28 cellular contexts compared by ENCODE assay signal in genomic region chr17:28774206-28774605, GRCh38. TPM values are rescaled to one million over a fixed set of nuclear protein-coding genes. Genes with fewer than 3 reads are reported as not detected.
DNase-seq lines count a peak whose midpoint lies in the region; ATAC-seq, FAIRE-seq and TF ChIP-seq lines count a peak whose summit lies in the region.
"Had no signal": no experiment of that assay in that cellular context is flagged by ENCODE, and none has a peak within 500 bp of the region (broad histone marks: within the 10 kb centered on the region; RNA-seq: fewer than 3 reads in every experiment).

No MANE protein-coding gene starts in this region.

- TF ChIP-seq POLR2A in right lobe of liver (IDR thresholded peaks at IDR 0.05): no peak
- no peak for TF ChIP-seq POLR2A in HepG2 (IDR thresholded peaks at IDR 0.05; ENCODE audit: insufficient read depth in 1 of 2, low read depth in 2 of 2, low read length in 2 of 2)

- no peaks in the 10 kb centered on the region for H4K20me1 ChIP-seq in HepG2 (ENCODE audit: insufficient read depth, low read length)

- no TSS peak for BruUV-seq in HepG2 (replicated peaks; lab: Mats Ljungman, UMichigan)

- no peaks in the 10 kb centered on the region for H3K9me3 ChIP-seq in right lobe of liver
- no peaks in the 10 kb centered on the region for H3K9me3 ChIP-seq in HepG2 (ENCODE audit: low read length)
- H3K9me3 ChIP-seq: BLaER1, breast epithelium, SJCRH30, transverse colon had no signal

- no peaks in the 10 kb centered on the region for H3K27me3 Mint-ChIP-seq in activated CD4-positive, alpha-beta memory T cell treated with anti-CD3 and anti-CD28 coated beads for 36 hours

- no peak overlapping the region for H3K4me3 ChIP-seq in right lobe of liver
- H3K4me3 ChIP-seq in HepG2 (replicated peaks in 1 of 3; ENCODE audit: insufficient read depth in 1 of 3, low read depth in 2 of 3, low read length in 3 of 3): no peak overlapping the region
- H3K4me3 ChIP-seq: BLaER1, breast epithelium, SJCRH30, transverse colon had no signal

- H3K4me2 ChIP-seq in HepG2 (ENCODE audit: low read depth, low read length): no peak overlapping the region
- H3K4me2 ChIP-seq: BLaER1 had no signal

- H3K79me2 ChIP-seq in HepG2 (ENCODE audit: insufficient read depth, low read length): peaks cover 20% of the 10 kb centered on the region

- H3K4me1 ChIP-seq in right lobe of liver (peaks cover 0 to 4% (median 0%) of the 10 kb centered on the region in 4 donors), HepG2 (ENCODE audit: insufficient read depth, low read length) (no peaks in the 10 kb centered on the region)
- H3K4me1 ChIP-seq: breast epithelium, SJCRH30 had no signal

- intact Hi-C loops in right lobe of liver (cut with DNase I): no loop called here
- intact Hi-C loops in HepG2 (cut with micrococcal nuclease; ENCODE audit: unreplicated experiment): no loop called here
- intact Hi-C loops in activated CD4-positive, alpha-beta memory T cell treated with anti-CD3 and anti-CD28 coated beads for 36 hours (cut with micrococcal nuclease): no loop called here

- no peak for TF ChIP-seq EP300 in HepG2 (IDR thresholded peaks at IDR 0.05; ENCODE audit: low read depth in 2 of 2, low read length in 2 of 2)
- no peak for TF ChIP-seq EP300 in HepG2 (CRISPR knock-in tag; IDR thresholded peaks at IDR 0.05; ENCODE audit: borderline replicate concordance)

- H3K36me3 Mint-ChIP-seq in activated CD4-positive, alpha-beta memory T cell treated with anti-CD3 and anti-CD28 coated beads for 36 hours: peaks cover 10% of the 10 kb centered on the region

- peak; percentile 66 to 78 (median 74) for ATAC-seq in right lobe of liver
- no peak for ATAC-seq in HepG2
- peak; percentile 94 for ATAC-seq in left lobe of liver
- ATAC-seq in HG02973 (IDR thresholded peaks at IDR 0.05; ENCODE audit: unreplicated experiment): no peak
- ATAC-seq: left cardiac atrium had no signal

- TF ChIP-seq RAD21 in HepG2 (CRISPR knock-in tag; IDR thresholded peaks at IDR 0.05): no peak

- H3K9me3 Mint-ChIP-seq in activated CD4-positive, alpha-beta memory T cell treated with anti-CD3 and anti-CD28 coated beads for 36 hours: no peaks in the 10 kb centered on the region

- no peak overlapping the region for H3K27ac ChIP-seq in right lobe of liver
- H3K27ac ChIP-seq in HepG2 (ENCODE audit: extremely low read length, insufficient read depth, low read length): no peak overlapping the region
- H3K27ac ChIP-seq in RWPE1: peak overlapping the region; percentile 74; the same call in 1 of the 2 replicates
- H3K27ac ChIP-seq: BLaER1, breast epithelium, epithelial cell of prostate, SJCRH30, transverse colon, VCaP had no signal

- in situ Hi-C loops in HepG2 (cut with HindIII; ENCODE audit: extremely low pct_ligation_motif_present, low pct_unique_long_range_greater_than_20kb): no loop called here

- no peak overlapping the region for H3K27ac Mint-ChIP-seq in activated CD4-positive, alpha-beta memory T cell treated with anti-CD3 and anti-CD28 coated beads for 36 hours

- H3K4me1 Mint-ChIP-seq in activated CD4-positive, alpha-beta memory T cell treated with anti-CD3 and anti-CD28 coated beads for 36 hours (ENCODE audit: low read depth): peaks cover 32% of the 10 kb centered on the region

- POLR2A ChIA-PET in HepG2 (lab: Yijun Ruan, JAX): interaction anchor here (0.7 to 1.4 kb wide), 2 partner anchors 81 to 181 kb away, joined by 3 read pairs; partner anchors contain the start of gene ERAL1
- POLR2A ChIA-PET in RWPE1 (lab: Yijun Ruan, JAX; ENCODE audit: low non-redundant PET): no interaction called here
- POLR2A ChIA-PET in activated CD4-positive, alpha-beta memory T cell treated with anti-CD3 and anti-CD28 coated beads for 36 hours (lab: Charles Lee): interaction anchor here (0.6 to 1.3 kb wide), 5 partner anchors 11 to 175 kb away, joined by 3 to 5 read pairs (median 4); partner anchors contain the start of gene DHRS13

- 70% methylated on average over 3 of the region's 3 CpGs for WGBS in right lobe of liver (ENCODE audit: insufficient coverage, low coverage, low lambda C conversion rate, missing lambda C conversion rate)
- WGBS in HepG2 (ENCODE audit: low lambda C conversion rate): 100% methylated on average over 3 of the region's 3 CpGs

- CTCF ChIA-PET in HepG2 (lab: Yijun Ruan, JAX; ENCODE audit: low intra/inter-chr PET ratio, low total read pairs): no interaction called here
- CTCF ChIA-PET in RWPE1 (lab: Yijun Ruan, JAX): interaction anchor here (0.6 to 1.9 kb wide), 4 partner anchors 10 to 175 kb away, joined by 3 to 15 read pairs (median 4); no protein-coding TSS in a partner anchor
- CTCF ChIA-PET in activated CD4-positive, alpha-beta memory T cell treated with anti-CD3 and anti-CD28 coated beads for 36 hours (lab: Charles Lee): interaction anchor here (0.6 to 4.0 kb wide), 8 partner anchors 11 to 184 kb away, joined by 3 to 38 read pairs (median 4); no protein-coding TSS in a partner anchor

- H2AFZ ChIP-seq in HepG2 (ENCODE audit: low read length): no peak overlapping the region

- H3K36me3 ChIP-seq in right lobe of liver (no peaks in the 10 kb centered on the region), HepG2 (replicated peaks in 1 of 2; ENCODE audit: control insufficient read depth in 1 of 2, insufficient read depth in 2 of 2, low read length in 2 of 2) (peaks cover 0 to 2% of the 10 kb centered on the region in 2 experiments; a peak in 2 of 5 replicates)
- H3K36me3 ChIP-seq: breast epithelium, transverse colon had no signal

- FAIRE-seq in HepG2 (lab: Jason Lieb, UNC): no peak
- FAIRE-seq: GM19239 had no signal

- H3K27me3 ChIP-seq in right lobe of liver: no peaks in the 10 kb centered on the region
- H3K27me3 ChIP-seq in HepG2 (ENCODE audit: control insufficient read depth in 1 of 2, insufficient read depth in 2 of 2, low read length in 2 of 2): no peaks in the 10 kb centered on the region; a peak in 1 of 5 replicates
- H3K27me3 ChIP-seq: BLaER1, breast epithelium, SJCRH30, transverse colon had no signal

- no peak for TF ChIP-seq CTCF in right lobe of liver (IDR thresholded peaks at IDR 0.05)
- TF ChIP-seq CTCF in HepG2 (CRISPR knock-in tag; IDR thresholded peaks at IDR 0.05): no peak
- no peak for TF ChIP-seq CTCF in RWPE1 (conservative IDR thresholded peaks at IDR 0.05; ENCODE audit: low read depth)

- no peak overlapping the region for H3K4me3 Mint-ChIP-seq in activated CD4-positive, alpha-beta memory T cell treated with anti-CD3 and anti-CD28 coated beads for 36 hours

- DNase-seq in right lobe of liver: no peak
- no peak for DNase-seq in HepG2 (ENCODE audit: low spot score)
- no peak for DNase-seq in RWPE1 (ENCODE audit: low spot score)
- DNase-seq in left lobe of liver (ENCODE audit: low spot score): no peak
- no peak for DNase-seq in activated CD4-positive, alpha-beta memory T cell treated with anti-CD3 and anti-CD28 coated beads for 36 hours
- no peak for DNase-seq in ecto neural progenitor cell (ENCODE audit: low spot score)
- DNase-seq: activated CD4-positive, alpha-beta T cell treated with anti-CD3 and anti-CD28 coated beads for 48 hours; activated naive CD4-positive, alpha-beta T cell treated with Interleukin-2 at 50 U/mL for 16 hours; amygdala; effector memory CD4-positive, alpha-beta T cell; hippocampal formation; left cardiac atrium; mesenchymal stem cell; NCI-H1105 treated with DMSO at 0.1 percent for 48 hours; NCI-H2029; NCI-H446; NCI-H748 treated with DMSO at 0.1 percent for 48 hours; SJCRH30; stimulated activated CD4-positive, alpha-beta T cell treated with anti-CD3 and anti-CD28 coated beads, Interleukin-4, amount 100 ng/mL, for 24 hours; SW 1271; T-helper 9 cell; transverse colon had no signal

- no peak overlapping the region for H3K9ac ChIP-seq in HepG2 (ENCODE audit: insufficient read depth, low read depth, low read length)
- H3K9ac ChIP-seq: BLaER1 had no signal

RNA-seq across cellular contexts. Expression of gene TRAF4, which starts 30.4 kb away (rescaled TPM):
- total RNA-seq in right lobe of liver (10 to 100 TPM; 26.4 to 55.2 (median 42.3) TPM), HepG2 (2016; rRNA removed; fragmentation: Illumina TruSeq; extraction: Trizol) (56.6 and 89.9 TPM in 2 replicates), left lobe of liver (49.0 TPM)
- 106 and 119 TPM in 2 replicates for total RNA-seq in HepG2 (2016; cell fraction: cytosol; rRNA removed; fragmentation: Illumina TruSeq; extraction: Trizol; ENCODE audit: low read depth)
- total RNA-seq in HepG2 (2016; cell fraction: insoluble cytoplasmic fraction; rRNA removed; fragmentation: Illumina TruSeq; extraction: Trizol): 49.2 and 95.4 TPM in 2 replicates
- 159 and 170 TPM in 2 replicates for total RNA-seq in HepG2 (2016; cell fraction: membrane; rRNA removed; fragmentation: Illumina TruSeq; extraction: Trizol)
- 106 and 121 TPM in 2 replicates for total RNA-seq in HepG2 (2016; cell fraction: nucleus; rRNA removed; fragmentation: Illumina TruSeq; extraction: Trizol)
- 86.0 and 108 TPM in 2 replicates for polyA plus RNA-seq in HepG2 (2011; rRNA removed)
- 63.5 and 85.7 TPM in 2 replicates for polyA plus RNA-seq in HepG2 (2011; cell fraction: cytosol; rRNA removed)
- polyA plus RNA-seq in HepG2 (2011; cell fraction: nucleus; rRNA removed): 436 and 553 TPM in 2 replicates
- 35.8 and 50.8 TPM in 2 replicates for polyA plus RNA-seq in HepG2 (2012)
- 89.5 and 97.9 TPM in 2 replicates for polyA plus RNA-seq in HepG2 (2016; cell fraction: cytosol; fragmentation: Illumina TruSeq; extraction: Trizol; ENCODE audit: low read depth)
- 56.9 and 70.9 TPM in 2 replicates for polyA plus RNA-seq in HepG2 (2016; cell fraction: insoluble cytoplasmic fraction; fragmentation: Illumina TruSeq; extraction: Trizol; ENCODE audit: low read depth)
- polyA plus RNA-seq in HepG2 (2016; cell fraction: membrane; fragmentation: Illumina TruSeq; extraction: Trizol; ENCODE audit: low read depth): 144 TPM in 2 replicates
- 269 and 270 TPM in 2 replicates for polyA plus RNA-seq in HepG2 (2016; cell fraction: nucleus; fragmentation: Illumina TruSeq; extraction: Trizol; ENCODE audit: insufficient read depth, low read depth)
- polyA minus RNA-seq in HepG2 (2011; rRNA and poly(A)+ RNA removed; ENCODE audit: low replicate concordance): 250 and 264 TPM in 2 replicates
- polyA minus RNA-seq in HepG2 (2011; cell fraction: cytosol; rRNA and poly(A)+ RNA removed): 43.5 and 58.9 TPM in 2 replicates
- 197 TPM in 2 replicates for polyA minus RNA-seq in HepG2 (2011; cell fraction: nucleus; rRNA and poly(A)+ RNA removed)
- total RNA-seq in activated CD4-positive, alpha-beta memory T cell treated with anti-CD3 and anti-CD28 coated beads for 36 hours: 10 to 100 TPM; 83.0 to 83.9 TPM

RNA-seq across cellular contexts. Expression of gene NEK8, which starts 45.6 kb away (rescaled TPM):
- total RNA-seq in right lobe of liver (1 to 10 TPM; 1.6 to 5.4 (median 3.2) TPM), HepG2 (2016; rRNA removed; fragmentation: Illumina TruSeq; extraction: Trizol) (4.3 and 5.8 TPM in 2 replicates), left lobe of liver (3.2 TPM)
- 2.1 and 2.5 TPM in 2 replicates for total RNA-seq in HepG2 (2016; cell fraction: cytosol; rRNA removed; fragmentation: Illumina TruSeq; extraction: Trizol; ENCODE audit: low read depth)
- total RNA-seq in HepG2 (2016; cell fraction: insoluble cytoplasmic fraction; rRNA removed; fragmentation: Illumina TruSeq; extraction: Trizol): 4.6 and 5.8 TPM in 2 replicates
- 2.2 and 2.8 TPM in 2 replicates for total RNA-seq in HepG2 (2016; cell fraction: membrane; rRNA removed; fragmentation: Illumina TruSeq; extraction: Trizol)
- total RNA-seq in HepG2 (2016; cell fraction: nucleus; rRNA removed; fragmentation: Illumina TruSeq; extraction: Trizol): 7.2 and 8.5 TPM in 2 replicates
- 13.5 and 15.6 TPM in 2 replicates for polyA plus RNA-seq in HepG2 (2011; rRNA removed)
- polyA plus RNA-seq in HepG2 (2011; cell fraction: cytosol; rRNA removed): 6.9 and 8.5 TPM in 2 replicates
- polyA plus RNA-seq in HepG2 (2011; cell fraction: nucleus; rRNA removed): 30.2 and 33.0 TPM in 2 replicates
- polyA plus RNA-seq in HepG2 (2012): 5.5 and 5.8 TPM in 2 replicates
- polyA plus RNA-seq in HepG2 (2016; cell fraction: cytosol; fragmentation: Illumina TruSeq; extraction: Trizol; ENCODE audit: low read depth): 0.73 and 0.88 TPM in 2 replicates
- polyA plus RNA-seq in HepG2 (2016; cell fraction: insoluble cytoplasmic fraction; fragmentation: Illumina TruSeq; extraction: Trizol; ENCODE audit: low read depth): 4.8 and 5.9 TPM in 2 replicates
- 1.9 and 2.3 TPM in 2 replicates for polyA plus RNA-seq in HepG2 (2016; cell fraction: membrane; fragmentation: Illumina TruSeq; extraction: Trizol; ENCODE audit: low read depth)
- 20.8 and 23.8 TPM in 2 replicates for polyA plus RNA-seq in HepG2 (2016; cell fraction: nucleus; fragmentation: Illumina TruSeq; extraction: Trizol; ENCODE audit: insufficient read depth, low read depth)
- 21.9 and 30.0 TPM in 2 replicates for polyA minus RNA-seq in HepG2 (2011; rRNA and poly(A)+ RNA removed; ENCODE audit: low replicate concordance)
- polyA minus RNA-seq in HepG2 (2011; cell fraction: cytosol; rRNA and poly(A)+ RNA removed): 1.8 and 2.3 TPM in 2 replicates
- 18.7 and 19.6 TPM in 2 replicates for polyA minus RNA-seq in HepG2 (2011; cell fraction: nucleus; rRNA and poly(A)+ RNA removed)
- total RNA-seq in activated CD4-positive, alpha-beta memory T cell treated with anti-CD3 and anti-CD28 coated beads for 36 hours: 1 to 10 TPM; 3.4 to 4.0 TPM

RNA-seq across cellular contexts. Expression of gene TLCD1, which starts 48.2 kb away (rescaled TPM):
- total RNA-seq in right lobe of liver: 10 to 100 TPM in 1 of 6 experiments, 1 to 10 TPM in 5; 2.9 to 11.0 (median 7.0) TPM
- 9.6 and 19.6 TPM in 2 replicates for total RNA-seq in HepG2 (2016; rRNA removed; fragmentation: Illumina TruSeq; extraction: Trizol)
- total RNA-seq in HepG2 (2016; cell fraction: cytosol; rRNA removed; fragmentation: Illumina TruSeq; extraction: Trizol; ENCODE audit: low read depth): 10.7 and 11.5 TPM in 2 replicates
- total RNA-seq in HepG2 (2016; cell fraction: insoluble cytoplasmic fraction; rRNA removed; fragmentation: Illumina TruSeq; extraction: Trizol): 10.3 and 16.0 TPM in 2 replicates
- total RNA-seq in HepG2 (2016; cell fraction: membrane; rRNA removed; fragmentation: Illumina TruSeq; extraction: Trizol): 10.0 and 16.0 TPM in 2 replicates
- total RNA-seq in HepG2 (2016; cell fraction: nucleus; rRNA removed; fragmentation: Illumina TruSeq; extraction: Trizol): 9.9 and 10.3 TPM in 2 replicates
- 14.9 and 18.1 TPM in 2 replicates for polyA plus RNA-seq in HepG2 (2011; rRNA removed)
- polyA plus RNA-seq in HepG2 (2011; cell fraction: cytosol; rRNA removed): 20.9 and 25.5 TPM in 2 replicates
- 6.9 and 8.8 TPM in 2 replicates for polyA plus RNA-seq in HepG2 (2011; cell fraction: nucleus; rRNA removed)
- polyA plus RNA-seq in HepG2 (2012): 10.5 and 12.7 TPM in 2 replicates
- polyA plus RNA-seq in HepG2 (2016; cell fraction: cytosol; fragmentation: Illumina TruSeq; extraction: Trizol; ENCODE audit: low read depth): 11.3 and 18.1 TPM in 2 replicates
- 10.2 and 11.3 TPM in 2 replicates for polyA plus RNA-seq in HepG2 (2016; cell fraction: insoluble cytoplasmic fraction; fragmentation: Illumina TruSeq; extraction: Trizol; ENCODE audit: low read depth)
- 11.2 and 17.1 TPM in 2 replicates for polyA plus RNA-seq in HepG2 (2016; cell fraction: membrane; fragmentation: Illumina TruSeq; extraction: Trizol; ENCODE audit: low read depth)
- 24.7 and 27.8 TPM in 2 replicates for polyA plus RNA-seq in HepG2 (2016; cell fraction: nucleus; fragmentation: Illumina TruSeq; extraction: Trizol; ENCODE audit: insufficient read depth, low read depth)
- 20.6 and 67.0 TPM in 2 replicates for polyA minus RNA-seq in HepG2 (2011; rRNA and poly(A)+ RNA removed; ENCODE audit: low replicate concordance)
- polyA minus RNA-seq in HepG2 (2011; cell fraction: cytosol; rRNA and poly(A)+ RNA removed): 5.7 and 8.6 TPM in 2 replicates
- 6.7 TPM in 2 replicates for polyA minus RNA-seq in HepG2 (2011; cell fraction: nucleus; rRNA and poly(A)+ RNA removed)
- 4.8 TPM for total RNA-seq in left lobe of liver
- total RNA-seq in activated CD4-positive, alpha-beta memory T cell treated with anti-CD3 and anti-CD28 coated beads for 36 hours: 1 to 10 TPM; 9.1 to 9.5 TPM

RNA-seq across cellular contexts. Expression of gene RPL23A, which starts 54.4 kb away (rescaled TPM):
- total RNA-seq in right lobe of liver (100 to 1,000 TPM; 212 to 464 (median 362) TPM), HepG2 (2016; rRNA removed; fragmentation: Illumina TruSeq; extraction: Trizol) (1,771 and 1,936 TPM in 2 replicates), left lobe of liver (346 TPM)
- total RNA-seq in HepG2 (2016; cell fraction: cytosol; rRNA removed; fragmentation: Illumina TruSeq; extraction: Trizol; ENCODE audit: low read depth): 2,822 and 3,167 TPM in 2 replicates
- total RNA-seq in HepG2 (2016; cell fraction: insoluble cytoplasmic fraction; rRNA removed; fragmentation: Illumina TruSeq; extraction: Trizol): 1,674 and 1,907 TPM in 2 replicates
- 3,777 and 4,030 TPM in 2 replicates for total RNA-seq in HepG2 (2016; cell fraction: membrane; rRNA removed; fragmentation: Illumina TruSeq; extraction: Trizol)
- 614 and 698 TPM in 2 replicates for total RNA-seq in HepG2 (2016; cell fraction: nucleus; rRNA removed; fragmentation: Illumina TruSeq; extraction: Trizol)
- polyA plus RNA-seq in HepG2 (2011; rRNA removed): 1,550 and 1,876 TPM in 2 replicates
- polyA plus RNA-seq in HepG2 (2011; cell fraction: cytosol; rRNA removed): 799 and 1,152 TPM in 2 replicates
- 254 and 402 TPM in 2 replicates for polyA plus RNA-seq in HepG2 (2011; cell fraction: nucleus; rRNA removed)
- polyA plus RNA-seq in HepG2 (2012): 2,570 and 3,235 TPM in 2 replicates
- polyA plus RNA-seq in HepG2 (2016; cell fraction: cytosol; fragmentation: Illumina TruSeq; extraction: Trizol; ENCODE audit: low read depth): 2,876 and 3,535 TPM in 2 replicates
- 1,761 and 1,897 TPM in 2 replicates for polyA plus RNA-seq in HepG2 (2016; cell fraction: insoluble cytoplasmic fraction; fragmentation: Illumina TruSeq; extraction: Trizol; ENCODE audit: low read depth)
- polyA plus RNA-seq in HepG2 (2016; cell fraction: membrane; fragmentation: Illumina TruSeq; extraction: Trizol; ENCODE audit: low read depth): 3,540 and 3,833 TPM in 2 replicates
- polyA plus RNA-seq in HepG2 (2016; cell fraction: nucleus; fragmentation: Illumina TruSeq; extraction: Trizol; ENCODE audit: insufficient read depth, low read depth): 1,018 and 1,064 TPM in 2 replicates
- polyA minus RNA-seq in HepG2 (2011; rRNA and poly(A)+ RNA removed; ENCODE audit: low replicate concordance): 414 and 1,016 TPM in 2 replicates
- polyA minus RNA-seq in HepG2 (2011; cell fraction: cytosol; rRNA and poly(A)+ RNA removed): 538 and 592 TPM in 2 replicates
- 303 and 433 TPM in 2 replicates for polyA minus RNA-seq in HepG2 (2011; cell fraction: nucleus; rRNA and poly(A)+ RNA removed)
- 1,000 to 10,000 TPM; 2,357 to 2,419 TPM for total RNA-seq in activated CD4-positive, alpha-beta memory T cell treated with anti-CD3 and anti-CD28 coated beads for 36 hours

RNA-seq across cellular contexts. Expression of gene RAB34, which starts 56.5 kb away (rescaled TPM):
- total RNA-seq in right lobe of liver (10 to 100 TPM in 1 of 6 experiments, 1 to 10 TPM in 5; 2.5 to 12.5 (median 4.7) TPM), HepG2 (2016; rRNA removed; fragmentation: Illumina TruSeq; extraction: Trizol) (0.49 TPM in 1 of 2 replicates, not detected in the other), left lobe of liver (4.9 TPM)
- not detected in 2 replicates for total RNA-seq in HepG2 (2016; cell fraction: cytosol; rRNA removed; fragmentation: Illumina TruSeq; extraction: Trizol; ENCODE audit: low read depth)
- 0.17 TPM in 1 of 2 replicates, not detected in the other for total RNA-seq in HepG2 (2016; cell fraction: insoluble cytoplasmic fraction; rRNA removed; fragmentation: Illumina TruSeq; extraction: Trizol)
- total RNA-seq in HepG2 (2016; cell fraction: membrane; rRNA removed; fragmentation: Illumina TruSeq; extraction: Trizol): 0.41 TPM in 1 of 2 replicates, not detected in the other
- total RNA-seq in HepG2 (2016; cell fraction: nucleus; rRNA removed; fragmentation: Illumina TruSeq; extraction: Trizol): not detected in 2 replicates
- polyA plus RNA-seq in HepG2 (2011; rRNA removed): not detected in 2 replicates
- polyA plus RNA-seq in HepG2 (2011; cell fraction: cytosol; rRNA removed): 0.16 and 0.24 TPM in 2 replicates
- polyA plus RNA-seq in HepG2 (2011; cell fraction: nucleus; rRNA removed): 0.31 and 0.50 TPM in 2 replicates
- polyA plus RNA-seq in HepG2 (2012): not detected in 2 replicates
- polyA plus RNA-seq in HepG2 (2016; cell fraction: cytosol; fragmentation: Illumina TruSeq; extraction: Trizol; ENCODE audit: low read depth): not detected in 2 replicates
- polyA plus RNA-seq in HepG2 (2016; cell fraction: insoluble cytoplasmic fraction; fragmentation: Illumina TruSeq; extraction: Trizol; ENCODE audit: low read depth): 0.43 TPM in 1 of 2 replicates, not detected in the other
- polyA plus RNA-seq in HepG2 (2016; cell fraction: membrane; fragmentation: Illumina TruSeq; extraction: Trizol; ENCODE audit: low read depth): not detected in 2 replicates
- polyA plus RNA-seq in HepG2 (2016; cell fraction: nucleus; fragmentation: Illumina TruSeq; extraction: Trizol; ENCODE audit: insufficient read depth, low read depth): 1.2 TPM in 1 of 2 replicates, not detected in the other
- polyA minus RNA-seq in HepG2 (2011; rRNA and poly(A)+ RNA removed; ENCODE audit: low replicate concordance): 0.36 and 236 TPM in 2 replicates
- 1.6 and 2.4 TPM in 2 replicates for polyA minus RNA-seq in HepG2 (2011; cell fraction: cytosol; rRNA and poly(A)+ RNA removed)
- 0.52 and 0.62 TPM in 2 replicates for polyA minus RNA-seq in HepG2 (2011; cell fraction: nucleus; rRNA and poly(A)+ RNA removed)
- 1 to 10 TPM; 4.9 to 6.6 TPM for total RNA-seq in activated CD4-positive, alpha-beta memory T cell treated with anti-CD3 and anti-CD28 coated beads for 36 hours

Comparison
In these comparisons a context has a peak if more than half of its experiments do, and no peak if none do; other contexts are left out.
1. ATAC-seq: peak in right lobe of liver (4 of 4) and left lobe of liver (single experiment); none in HepG2 (single experiment) and HG02973 (single experiment).